ENCODE assay signal across 26 cellular contexts in the genomic region with DNA sequence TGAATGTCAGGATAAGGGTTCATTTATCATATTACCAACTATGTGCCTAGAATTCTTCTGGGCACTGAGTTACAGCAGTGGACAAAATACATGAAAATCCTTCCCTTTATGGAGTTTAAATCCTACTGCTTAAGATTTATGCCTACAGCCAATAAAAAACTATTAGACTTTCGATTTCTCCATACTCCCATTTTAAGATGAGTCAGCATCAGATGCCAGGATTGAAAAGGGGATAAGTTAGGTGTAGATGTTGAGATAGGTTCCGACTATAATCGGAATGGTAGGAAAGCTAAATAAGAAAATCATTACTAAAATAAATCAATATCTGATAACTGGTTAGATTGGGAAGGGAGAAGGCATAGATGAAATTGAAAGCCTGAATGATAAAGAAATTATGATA.
"Had no signal": no experiment of that assay in that cellular context is flagged by ENCODE, and none has a peak within 500 bp of the region (broad histone marks: within the 10 kb centered on the region; RNA-seq: fewer than 3 reads in every experiment).

No MANE protein-coding gene starts in this region.

- DNase-seq: stimulated activated CD4-positive, alpha-beta T cell treated with anti-CD3 and anti-CD28 coated beads, Interleukin-2, amount 100 ng/mL, for 48 hours; stimulated activated CD4-positive, alpha-beta T cell treated with anti-CD3 and anti-CD28 coated beads, Interleukin-4, amount 100 ng/mL, for 1 hour; stimulated activated CD4-positive, alpha-beta T cell treated with anti-CD3 and anti-CD28 coated beads, Interleukin-4, amount 100 ng/mL, for 24 hours; stimulated activated CD4-positive, alpha-beta T cell treated with anti-CD3 and anti-CD28 coated beads, Interleukin-4, amount 100 ng/mL, for 4 hours; stimulated activated CD8-positive, alpha-beta memory T cell treated with anti-CD3 and anti-CD28 coated beads, Interleukin-4, amount 100 ng/mL, for 48 hours; stimulated activated naive B cell treated with anti-CD40 and anti-IgM and Interleukin-4, amounts not matched to agents 10 μg/mL and 1 μg/mL and 100 μg/mL, for 72 hours; stimulated activated naive CD4-positive, alpha-beta T cell; stimulated activated naive CD4-positive, alpha-beta T cell treated with Interleukin-2 at 50 U/mL for 16 hours; stimulated activated naive CD8-positive, alpha-beta T cell treated with anti-CD3 and anti-CD28 coated beads, Interleukin-15, amount 100 ng/mL, for 72 hours; stimulated activated naive CD8-positive, alpha-beta T cell treated with anti-CD3 and anti-CD28 coated beads, Interleukin-15, Interleukin-2, amounts not matched to agents 100 U/mL and 50 U/mL, for 24 hours; stomach; substantia nigra; testis; thyroid gland; tibial artery; transverse colon; trophoblast cell; upper lobe of right lung; uterus had no signal

- H3K9me3 ChIP-seq: stomach, suprapubic skin, testis, thoracic aorta, thyroid gland, tibial artery, tibial nerve, transverse colon, upper lobe of right lung, uterus, vagina had no signal

- H3K27ac ChIP-seq: stomach, suprapubic skin, testis, thoracic aorta, thyroid gland, tibial artery, tibial nerve, transverse colon, upper lobe of right lung, uterus, vagina had no signal

- FAIRE-seq: urothelium cell line had no signal

- H3K27me3 ChIP-seq: testis, thyroid gland, tibial nerve, uterus, vagina had no signal

- H3K36me3 ChIP-seq: stomach, suprapubic skin, thoracic aorta, thyroid gland, tibial artery, tibial nerve, transverse colon, upper lobe of right lung, uterus, vagina had no signal

- ATAC-seq: stimulated activated effector memory CD8-positive, alpha-beta T cell treated with anti-CD3 and anti-CD28 coated beads, Interleukin-12 subunit alpha, Interleukin-12 subunit beta, amount 100 ng/mL, for 72 hours; stimulated activated memory B cell treated with anti-CD40 and anti-IgM and Interleukin-4, amounts not matched to agents 10 μg/mL and 1 μg/mL and 100 μg/mL, for 72 hours; stimulated activated naive B cell treated with anti-CD40 and anti-IgM and Interleukin-4, amounts not matched to agents 10 μg/mL and 1 μg/mL and 100 μg/mL, for 72 hours; stimulated activated naive CD8-positive, alpha-beta T cell treated with anti-CD3 and anti-CD28 coated beads, Interleukin-15, amount 100 ng/mL, for 72 hours; stimulated activated naive CD8-positive, alpha-beta T cell treated with anti-CD3 and anti-CD28 coated beads, Interleukin-15, Interleukin-2, amounts not matched to agents 100 U/mL and 50 U/mL, for 24 hours; upper lobe of right lung had no signal

- H3K4me3 ChIP-seq: stomach, suprapubic skin, testis, thoracic aorta, thyroid gland, tibial artery, tibial nerve, transverse colon, upper lobe of right lung, uterus, vagina had no signal
